Comparison of ENCODE assay signal across 8 cellular contexts in the genomic region with DNA sequence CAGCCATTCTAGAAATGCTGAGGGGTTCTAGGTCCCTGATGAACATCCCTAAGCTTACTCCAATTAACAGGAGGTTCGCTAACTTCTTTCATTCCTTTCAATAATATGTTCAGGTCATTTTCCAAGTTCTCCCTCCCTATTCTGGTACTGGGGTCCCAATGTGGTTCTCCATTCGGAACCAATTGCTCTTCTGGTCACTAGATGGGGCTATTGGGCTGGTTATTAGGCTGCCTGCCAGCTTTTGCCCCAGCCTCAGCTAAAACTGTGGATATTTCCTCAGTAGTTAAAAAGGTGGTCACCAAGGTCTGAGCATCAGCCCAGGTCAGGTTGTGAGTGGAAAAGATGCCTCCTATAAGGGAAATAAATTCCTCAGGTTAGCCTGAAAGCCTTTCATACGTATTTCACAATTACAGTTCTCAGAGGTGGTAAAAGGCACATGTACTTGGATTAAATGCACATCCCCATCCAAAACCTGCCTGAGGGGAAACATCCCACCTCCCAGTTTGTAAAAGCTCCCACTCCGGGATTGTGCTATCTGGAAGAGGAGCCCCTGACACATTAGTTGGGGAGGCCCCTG.
DNase-seq lines count a peak whose midpoint lies in the region; ATAC-seq and TF ChIP-seq lines count a peak whose summit lies in the region.

No MANE protein-coding gene starts in this region.

- no peaks in the 10 kb centered on the region for H3K4me1 ChIP-seq in SJCRH30
- H3K4me1 ChIP-seq in right atrium auricular region, result no peaks in the 10 kb centered on the region

- no peaks in the 10 kb centered on the region for H3K36me3 ChIP-seq in SJCRH30
- no peaks in the 10 kb centered on the region for H3K36me3 ChIP-seq in right atrium auricular region

- intact Hi-C loops in CD14-positive monocyte (cut with micrococcal nuclease), result no loop called here

- H3K27me3 ChIP-seq in SJCRH30 (no peaks in the 10 kb centered on the region), right atrium auricular region (no peaks in the 10 kb centered on the region)

- H3K4me1 Mint-ChIP-seq in CD14-positive monocyte, result no peaks in the 10 kb centered on the region

- H3K27ac Mint-ChIP-seq in CD14-positive monocyte, result no peak overlapping the region

- no peaks in the 10 kb centered on the region for H3K36me3 Mint-ChIP-seq in CD14-positive monocyte

- H3K9me3 ChIP-seq in SJCRH30 (replicated peaks) (no peaks in the 10 kb centered on the region), right atrium auricular region (no peaks in the 10 kb centered on the region)

- no peak overlapping the region for H3K4me3 ChIP-seq in SJCRH30
- no peak overlapping the region for H3K4me3 ChIP-seq in right atrium auricular region

- H3K27ac ChIP-seq in SJCRH30 (no peak overlapping the region), right atrium auricular region (no peak overlapping the region)

- no peak overlapping the region for H3K4me3 Mint-ChIP-seq in CD14-positive monocyte

- peak; percentile 61 for ATAC-seq in GM18868 (IDR thresholded peaks at IDR 0.05; ENCODE audit: unreplicated experiment)
- ATAC-seq in HG03139 (IDR thresholded peaks at IDR 0.05; ENCODE audit: unreplicated experiment), result peak; percentile 78
- ATAC-seq in HG03108 (IDR thresholded peaks at IDR 0.05; ENCODE audit: unreplicated experiment), result no peak

- H3K27me3 Mint-ChIP-seq in CD14-positive monocyte (ENCODE audit: low read depth in 3 of 3), result no peaks in the 10 kb centered on the region

- DNase-seq in CD14-positive monocyte (ENCODE audit: low spot score) (no peak), SJCRH30 (peak; percentile 17 to 59), right atrium auricular region (ENCODE audit: low spot score) (no peak), stromal cell of bone marrow (ENCODE audit: low read depth) (peak; percentile 1), GF-D8 (lab: John Stamatoyannopoulos, UW) (no peak)

- H3K9me3 Mint-ChIP-seq in CD14-positive monocyte, result no peaks in the 10 kb centered on the region

- TF ChIP-seq CTCF in CD14-positive monocyte (IDR thresholded peaks at IDR 0.05), result peak; percentile 28
- peak; percentile 22 to 60 for TF ChIP-seq CTCF in right atrium auricular region (IDR thresholded peaks at IDR 0.05)

Comparison
In these comparisons a context has a peak if more than half of its experiments do, and no peak if none do; other contexts are left out.
1. DNase-seq: peak in SJCRH30 (2 of 2) and stromal cell of bone marrow (single experiment); none in CD14-positive monocyte (single experiment), right atrium auricular region (single experiment) and GF-D8 (single experiment).